ENCODE assay signal across 13 cellular contexts in the genomic region with DNA sequence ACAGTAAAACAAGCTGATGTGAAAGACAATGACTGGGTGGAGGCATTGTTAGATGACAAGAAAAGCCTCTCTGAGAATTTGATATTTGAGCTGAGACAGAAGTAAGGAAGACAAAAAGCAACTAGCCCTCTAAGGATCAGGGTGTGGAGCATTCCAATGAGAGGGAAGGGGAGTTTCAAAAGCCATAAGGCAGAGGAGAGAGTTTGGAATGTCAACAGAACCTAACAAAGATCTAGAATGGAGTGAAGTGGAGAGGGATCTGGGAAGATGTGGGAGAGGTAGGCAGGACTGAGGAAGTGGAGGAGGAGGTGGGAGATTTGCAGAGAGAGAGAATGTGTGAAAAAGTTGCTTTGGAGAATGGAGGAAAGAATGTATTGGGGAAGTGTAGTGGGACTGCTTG.
"Had no signal": no experiment of that assay in that cellular context is flagged by ENCODE, and none has a peak within 500 bp of the region (broad histone marks: within the 10 kb centered on the region; RNA-seq: fewer than 3 reads in every experiment).

No MANE protein-coding gene starts in this region.

- H3K4me3 ChIP-seq: gastroesophageal sphincter, mucosa of descending colon had no signal

- H3K27ac ChIP-seq: gastroesophageal sphincter had no signal

- ATAC-seq: gastroesophageal sphincter; mucosa of descending colon; naive thymus-derived CD8-positive, alpha-beta T cell; sciatic nerve; stimulated activated memory B cell treated with anti-CD40 and anti-IgM and Interleukin-4, amounts not matched to agents 10 μg/mL and 1 μg/mL and 100 μg/mL, for 72 hours had no signal

- H3K9me3 ChIP-seq: gastroesophageal sphincter, mucosa of descending colon had no signal

- H3K4me1 ChIP-seq: gastroesophageal sphincter had no signal

- H3K27me3 ChIP-seq: gastroesophageal sphincter had no signal

- H3K9me3 Mint-ChIP-seq: naive thymus-derived CD8-positive, alpha-beta T cell; stimulated activated memory B cell treated with anti-CD40 and anti-IgM and Interleukin-4, amounts not matched to agents 10 μg/mL and 1 μg/mL and 100 μg/mL, for 72 hours had no signal

- H3K4me3 Mint-ChIP-seq: naive thymus-derived CD8-positive, alpha-beta T cell; stimulated activated memory B cell treated with anti-CD40 and anti-IgM and Interleukin-4, amounts not matched to agents 10 μg/mL and 1 μg/mL and 100 μg/mL, for 72 hours had no signal

- DNase-seq: activated CD4-positive, CD25-positive, alpha-beta regulatory T cell treated with anti-CD3 and anti-CD28 coated beads, Interleukin-2, amount 50 U/mL, for 72 hours; activated naive CD4-positive, alpha-beta T cell; activated T-cell treated with anti-CD3 and anti-CD28 coated beads for 4 hours; aorta; islet precursor cell; mucosa of descending colon; naive thymus-derived CD8-positive, alpha-beta T cell; stimulated activated CD4-positive, alpha-beta T cell treated with anti-CD3 and anti-CD28 coated beads, Interleukin-12 subunit alpha, Interleukin-12 subunit beta, amount 100 ng/mL, for 4 hours; stimulated activated CD4-positive, alpha-beta T cell treated with anti-CD3 and anti-CD28 coated beads, Interleukin-2, amount 100 ng/mL, for 24 hours; T-helper 9 cell had no signal

- H3K36me3 Mint-ChIP-seq: naive thymus-derived CD8-positive, alpha-beta T cell; stimulated activated memory B cell treated with anti-CD40 and anti-IgM and Interleukin-4, amounts not matched to agents 10 μg/mL and 1 μg/mL and 100 μg/mL, for 72 hours had no signal

- H3K27ac Mint-ChIP-seq: naive thymus-derived CD8-positive, alpha-beta T cell; stimulated activated memory B cell treated with anti-CD40 and anti-IgM and Interleukin-4, amounts not matched to agents 10 μg/mL and 1 μg/mL and 100 μg/mL, for 72 hours had no signal

- H3K4me1 Mint-ChIP-seq: naive thymus-derived CD8-positive, alpha-beta T cell had no signal

- H3K36me3 ChIP-seq: gastroesophageal sphincter had no signal
